Comparison of ENCODE assay signal across 8 cellular contexts in genomic region chr11:65540290-65541092, GRCh38. TPM values are rescaled to one million over a fixed set of nuclear protein-coding genes. Genes with fewer than 3 reads are reported as not detected.
A peak's percentile ranks its signal among the peaks of the same experiment; 100 is the strongest.
DNase-seq lines count a peak whose midpoint lies in the region; ATAC-seq and TF ChIP-seq lines count a peak whose summit lies in the region.

No MANE protein-coding gene starts in this region.

- peak; percentile 62 for ATAC-seq in HG02763 (IDR thresholded peaks at IDR 0.05; ENCODE audit: unreplicated experiment)

- dilution Hi-C loops in mammary epithelial cell (cut with HindIII; ENCODE audit: low sequenced_read_pairs), result loop anchor here (5.0 kb wide), 3 partner anchors 47 to 188 kb away; partner anchors contain the start of gene TIGD3

- peak overlapping the region; percentile 44 for H3K27ac ChIP-seq in mammary epithelial cell (ENCODE audit: insufficient read depth, low read depth, low read length)

- in situ Hi-C loops in mammary epithelial cell (cut with MboI; ENCODE audit: low sequenced_read_pairs in 2 of 2), result no loop called here

- no peaks in the 10 kb centered on the region for H3K79me2 ChIP-seq in mammary epithelial cell (ENCODE audit: insufficient read depth, low read length)

- H2AFZ ChIP-seq in mammary epithelial cell (ENCODE audit: low read depth, low read length), result peak overlapping the region; percentile 70

- under 1% methylated on average over 18 of the region's 78 CpGs for WGBS in mammary epithelial cell (ENCODE audit: low coverage, missing lambda C conversion rate)

- TF ChIP-seq CTCF in WI38 (IDR thresholded peaks at IDR 0.05; ENCODE audit: low read depth, low read length), result peak; percentile 79
- TF ChIP-seq CTCF in mammary epithelial cell (conservative IDR thresholded peaks at IDR 0.05 in 1 of 2, IDR thresholded peaks at IDR 0.05 in 1 of 2; ENCODE audit: extremely low read depth in 1 of 2, insufficient read depth in 1 of 2, low read depth in 1 of 2, low read length in 2 of 2), result peak; percentile 43 to 95

- peaks cover 27% of the 10 kb centered on the region for H3K4me1 ChIP-seq in mammary epithelial cell (ENCODE audit: insufficient read depth, low read length)

- H3K4me3 ChIP-seq in WI38 (ENCODE audit: low read depth, low read length), result peak overlapping the region; percentile 56
- peak overlapping the region; percentile 53 to 55 (median 55) for H3K4me3 ChIP-seq in mammary epithelial cell (replicated peaks in 1 of 3; ENCODE audit: insufficient read depth in 1 of 3, low read depth in 2 of 3, low read length in 3 of 3)

- no peaks in the 10 kb centered on the region for H4K20me1 ChIP-seq in mammary epithelial cell (ENCODE audit: insufficient read depth, low read length)

- H3K4me2 ChIP-seq in mammary epithelial cell (ENCODE audit: insufficient read depth, low read depth, low read length), result peak overlapping the region; percentile 92

- H3K27me3 ChIP-seq in mammary epithelial cell (ENCODE audit: insufficient read depth, low read length), result no peaks in the 10 kb centered on the region

- CTCF ChIA-PET in mammary epithelial cell (lab: Charles Lee; ENCODE audit: low non-redundant PET), result interaction anchor here (0.6 to 2.6 kb wide), 3 partner anchors 31 to 69 kb away, joined by 3 to 20 read pairs (median 11); partner anchors contain the start of genes FAM89B and ZNRD2

- no peaks in the 10 kb centered on the region for H3K9me3 ChIP-seq in mammary epithelial cell (replicated peaks; ENCODE audit: insufficient read depth, low read length)

- DNase-seq in NCI-H146 (lab: John Stamatoyannopoulos, UW) (peak; percentile 37), NCI-H146 treated with DMSO at 0.1 percent for 48 hours (lab: John Stamatoyannopoulos, UW; ENCODE audit: unreplicated experiment) (no peak), NCI-H1694 treated with DMSO at 0.1 percent for 48 hours (lab: John Stamatoyannopoulos, UW) (peak; percentile 59), mammary epithelial cell (peak; percentile 90), inferior parietal cortex (ENCODE audit: extremely low spot score) (peak; percentile 88)
- DNase-seq in stimulated activated CD4-positive, alpha-beta T cell treated with anti-CD3 and anti-CD28 coated beads, Interleukin-12 subunit alpha, Interleukin-12 subunit beta, amount 100 ng/mL, for 4 hours, result peak; percentile 83

- H3K36me3 ChIP-seq in mammary epithelial cell (ENCODE audit: insufficient read depth, low read length), result peaks cover 5% of the 10 kb centered on the region

- H3K9ac ChIP-seq in mammary epithelial cell (ENCODE audit: insufficient read depth, low read length), result peak overlapping the region; percentile 33

- intact Hi-C loops in mammary epithelial cell (cut with micrococcal nuclease), result loop anchor here (1.0 kb wide), 6 partner anchors 15 to 278 kb away; partner anchors contain the start of genes MAP3K11 and ZNRD2

- BruUV-seq in mammary epithelial cell (replicated peaks; lab: Mats Ljungman, UMichigan), result TSS peak; percentile 48

RNA-seq across cellular contexts. Expression of gene SCYL1, which starts 15.6 kb away (rescaled TPM):
- total RNA-seq in mammary epithelial cell, result 10 to 100 TPM; 66.0 to 75.0 TPM
- polyA plus RNA-seq in mammary epithelial cell, result 64.8 TPM
- polyA minus RNA-seq in mammary epithelial cell, result 45.1 TPM

RNA-seq across cellular contexts. Expression of gene LTBP3, which starts 17.7 kb away (rescaled TPM):
- 10 to 100 TPM; 21.0 to 42.5 TPM for total RNA-seq in mammary epithelial cell
- 46.5 TPM for polyA plus RNA-seq in mammary epithelial cell
- polyA minus RNA-seq in mammary epithelial cell, result 38.3 TPM

RNA-seq across cellular contexts. Expression of gene ZNRD2, which starts 29.8 kb away (rescaled TPM):
- 10 to 100 TPM; 35.2 to 52.8 TPM for total RNA-seq in mammary epithelial cell
- 60.2 TPM for polyA plus RNA-seq in mammary epithelial cell
- 6.7 TPM for polyA minus RNA-seq in mammary epithelial cell

RNA-seq across cellular contexts. Expression of gene FAM89B, which starts 31.8 kb away (rescaled TPM):
- total RNA-seq in mammary epithelial cell, result 10 to 100 TPM; 21.2 to 35.1 TPM
- polyA plus RNA-seq in mammary epithelial cell, result 26.0 TPM
- polyA minus RNA-seq in mammary epithelial cell, result 27.4 TPM

RNA-seq across cellular contexts. Expression of gene EHBP1L1, which starts 35.4 kb away (rescaled TPM):
- 10 to 100 TPM; 17.5 to 47.5 TPM for total RNA-seq in mammary epithelial cell
- 17.7 TPM for polyA plus RNA-seq in mammary epithelial cell
- polyA minus RNA-seq in mammary epithelial cell, result 14.2 TPM
